ENCODE assay signal across 16 cellular contexts in the genomic region with DNA sequence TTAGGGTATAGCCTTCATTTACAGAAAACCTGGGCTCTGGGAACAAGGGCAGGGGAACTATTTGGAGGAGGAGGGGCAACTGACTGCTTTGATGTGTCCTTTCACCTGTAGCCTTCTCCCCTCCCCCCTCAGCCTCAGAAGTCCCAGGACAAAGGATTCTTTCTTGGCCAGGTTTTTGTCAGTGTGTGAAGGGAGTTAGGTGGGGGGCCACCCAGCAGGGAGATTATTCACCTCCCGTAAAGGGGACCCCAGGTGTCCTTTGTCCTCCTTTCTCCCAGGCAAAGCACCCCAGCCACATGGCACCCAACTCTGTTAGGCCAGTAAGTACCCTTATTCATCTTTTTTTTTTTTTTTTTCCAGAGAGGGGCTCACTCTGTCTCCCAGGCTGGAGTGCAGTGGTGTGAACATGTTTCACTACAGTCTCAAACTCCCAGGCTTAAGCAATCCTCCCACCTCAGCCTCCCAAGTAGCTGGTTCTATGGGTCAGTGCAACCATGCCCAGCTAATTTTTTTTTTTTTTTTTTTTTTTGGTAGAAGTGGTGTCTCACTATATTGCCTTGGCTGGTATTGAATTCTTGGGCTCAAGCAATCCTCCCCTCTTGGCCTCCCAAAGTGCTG. TPM values are rescaled to one million over a fixed set of nuclear protein-coding genes. Genes with fewer than 3 reads are reported as not detected.
DNase-seq lines count a peak whose midpoint lies in the region; ATAC-seq and TF ChIP-seq lines count a peak whose summit lies in the region.
"Had no signal": no experiment of that assay in that cellular context is flagged by ENCODE, and none has a peak within 500 bp of the region (broad histone marks: within the 10 kb centered on the region; RNA-seq: fewer than 3 reads in every experiment).

No MANE protein-coding gene starts in this region.

- H3K9me3 Mint-ChIP-seq in GM23338: no peaks in the 10 kb centered on the region
- no peaks in the 10 kb centered on the region for H3K9me3 Mint-ChIP-seq in progenitor cell of endocrine pancreas (ENCODE audit: low read depth)
- H3K9me3 Mint-ChIP-seq: activated T-helper 1 cell treated with anti-CD3 and anti-CD28 coated beads, Interleukin-12 subunit alpha, Interleukin-12 subunit beta, Interleukin-2, Interleukin-4 antibody, amounts not matched to agents 30 ng/mL and 10 ng/mL and 1 ng/mL, durations not matched to agents 14 hours and 24 hours and 36 hours had no signal

- BruUV-seq in PC-9 (replicated peaks; lab: Mats Ljungman, UMichigan): no TSS peak

- DNase-seq in GM23338 (ENCODE audit: low spot score) (peak; percentile 88), PC-9 (no peak), iPS-NIHi7 (ENCODE audit: extremely low spot score) (peak; percentile 69), progenitor cell of endocrine pancreas (ENCODE audit: low spot score, unreplicated experiment) (no peak), nucleus accumbens (lab: John Stamatoyannopoulos, UW) (no peak), RWPE1 (ENCODE audit: low spot score) (no peak)
- DNase-seq in activated T-cell treated with anti-CD3 and anti-CD28 coated beads, Interleukin-2, amount 50 U/mL, for 48 hours: no peak
- DNase-seq: NCI-H2171 had no signal

- H3K27ac ChIP-seq in GM23338 (ENCODE audit: low read depth) (peak overlapping the region; percentile 95; the same call in 1 of the 2 replicates), PC-9 (no peak overlapping the region), RWPE1 (no peak overlapping the region)
- H3K27ac ChIP-seq: colonic mucosa, SJCRH30 had no signal

- POLR2A ChIA-PET in PC-9 (lab: Charles Lee; ENCODE audit: unreplicated experiment) (interaction anchor here (0.6 to 1.1 kb wide), 3 partner anchors 13 to 24 kb away, joined by 3 to 43 read pairs (median 9); a partner anchor contains a TSS), RWPE1 (lab: Yijun Ruan, JAX; ENCODE audit: low non-redundant PET) (no interaction called here)

- H3K36me3 Mint-ChIP-seq in GM23338 (ENCODE audit: low read depth): no peaks in the 10 kb centered on the region
- no peaks in the 10 kb centered on the region for H3K36me3 Mint-ChIP-seq in progenitor cell of endocrine pancreas (ENCODE audit: insufficient read depth)

- H3K79me2 ChIP-seq in GM23338 (replicated peaks; ENCODE audit: insufficient read depth) (no peaks in the 10 kb centered on the region), PC-9 (ENCODE audit: low read depth) (no peaks in the 10 kb centered on the region)

- ATAC-seq in GM23338 (peak; percentile 65), HG03196 (IDR thresholded peaks at IDR 0.05; ENCODE audit: unreplicated experiment) (no peak)

- H3K4me2 ChIP-seq in GM23338 (peak overlapping the region; percentile 99), PC-9 (peak overlapping the region; percentile 81)

- H3K4me1 Mint-ChIP-seq in GM23338 (peaks cover 50% of the 10 kb centered on the region), progenitor cell of endocrine pancreas (ENCODE audit: low read depth) (peaks cover 50% of the 10 kb centered on the region)

- H3K9me3 ChIP-seq in PC-9 (ENCODE audit: insufficient read depth, low read depth): no peaks in the 10 kb centered on the region
- H3K9me3 ChIP-seq: colonic mucosa, heart right ventricle, SJCRH30 had no signal

- no peak for TF ChIP-seq CTCF in GM23338 (conservative IDR thresholded peaks at IDR 0.05; ENCODE audit: low read depth in 2 of 2)
- TF ChIP-seq CTCF in PC-9 (conservative IDR thresholded peaks at IDR 0.05): no peak
- TF ChIP-seq CTCF in progenitor cell of endocrine pancreas (IDR thresholded peaks at IDR 0.05; ENCODE audit: unreplicated experiment): no peak
- TF ChIP-seq CTCF in RWPE1 (conservative IDR thresholded peaks at IDR 0.05; ENCODE audit: low read depth): no peak

- H3K27me3 Mint-ChIP-seq in GM23338 (ENCODE audit: insufficient read depth, low read depth, poor library complexity) (peaks cover 12% of the 10 kb centered on the region), progenitor cell of endocrine pancreas (no peaks in the 10 kb centered on the region)

- H3K36me3 ChIP-seq in GM23338 (ENCODE audit: insufficient read depth) (no peaks in the 10 kb centered on the region), PC-9 (ENCODE audit: low read depth) (no peaks in the 10 kb centered on the region)
- H3K36me3 ChIP-seq: colonic mucosa, heart right ventricle, SJCRH30 had no signal

- H3F3A ChIP-seq in GM23338 (replicated peaks; ENCODE audit: low read depth) (peaks cover 12% of the 10 kb centered on the region), PC-9 (ENCODE audit: insufficient read depth, low read depth) (peaks cover 30% of the 10 kb centered on the region)

- peak overlapping the region; percentile 70 for H3K4me3 Mint-ChIP-seq in GM23338
- H3K4me3 Mint-ChIP-seq in progenitor cell of endocrine pancreas (ENCODE audit: low read depth): peak overlapping the region; percentile 80

- peak overlapping the region; percentile 96 for H2AFZ ChIP-seq in GM23338
- no peak overlapping the region; the same call in 1 of the 2 replicates for H2AFZ ChIP-seq in PC-9

- H3K27me3 ChIP-seq in GM23338 (ENCODE audit: insufficient read depth): peaks cover 15% of the 10 kb centered on the region
- no peaks in the 10 kb centered on the region for H3K27me3 ChIP-seq in PC-9 (ENCODE audit: insufficient read depth, low read depth)

- peak overlapping the region; percentile 85 for H3K27ac Mint-ChIP-seq in GM23338
- H3K27ac Mint-ChIP-seq in progenitor cell of endocrine pancreas: peak overlapping the region; percentile 97
- H3K27ac Mint-ChIP-seq: activated T-helper 1 cell treated with anti-CD3 and anti-CD28 coated beads, Interleukin-12 subunit alpha, Interleukin-12 subunit beta, Interleukin-2, Interleukin-4 antibody, amounts not matched to agents 30 ng/mL and 10 ng/mL and 1 ng/mL, durations not matched to agents 14 hours and 24 hours and 36 hours had no signal

- H3K4me1 ChIP-seq in GM23338 (ENCODE audit: insufficient read depth): peaks cover 48% of the 10 kb centered on the region
- H3K4me1 ChIP-seq in PC-9 (replicated peaks; ENCODE audit: insufficient read depth): peaks cover 47% of the 10 kb centered on the region
- H3K4me1 ChIP-seq: colonic mucosa had no signal

- intact Hi-C loops in PC-9 (cut with micrococcal nuclease; ENCODE audit: unreplicated experiment): no loop called here

- peak overlapping the region; percentile 71 for H3K4me3 ChIP-seq in GM23338
- peak overlapping the region; percentile 46; the same call in 1 of the 2 replicates for H3K4me3 ChIP-seq in PC-9
- H3K4me3 ChIP-seq: GM12878, lung, SJCRH30 had no signal

- H4K20me1 ChIP-seq in GM23338 (replicated peaks; ENCODE audit: insufficient read depth): no peaks in the 10 kb centered on the region
- H4K20me1 ChIP-seq in PC-9 (ENCODE audit: insufficient read depth): no peaks in the 10 kb centered on the region

- H3K9me2 ChIP-seq in GM23338 (ENCODE audit: insufficient read depth) (no peaks in the 10 kb centered on the region), PC-9 (ENCODE audit: insufficient read depth) (no peaks in the 10 kb centered on the region)

- CTCF ChIA-PET in PC-9 (lab: Charles Lee) (interaction anchor here (0.6 to 2.3 kb wide), 5 partner anchors 20 to 1423 kb away, joined by 3 to 16 read pairs (median 6); a partner anchor contains a TSS), RWPE1 (lab: Yijun Ruan, JAX) (interaction anchor here (0.6 kb wide), 2 partner anchors 11 to 66 kb away, joined by 5 to 10 read pairs; no protein-coding TSS in a partner anchor)

TF ChIP-seq in GM23338, 12 proteins besides CTCF, POLR2A, EP300 and RAD21 (continues in another document):
- no peak for TF ChIP-seq EZH2phosphoT487 (IDR thresholded peaks at IDR 0.05; ENCODE audit: unreplicated experiment)
- no peak for TF ChIP-seq POLR2AphosphoS5 (IDR thresholded peaks at IDR 0.05; ENCODE audit: low read depth)
- TF ChIP-seq JUNB (IDR thresholded peaks at IDR 0.05; ENCODE audit: unreplicated experiment): no peak
- TF ChIP-seq STAT1 (IDR thresholded peaks at IDR 0.05; ENCODE audit: unreplicated experiment): no peak
- TF ChIP-seq CREB1 (CRISPR knock-in tag; IDR thresholded peaks at IDR 0.05; ENCODE audit: low read depth): no peak
- TF ChIP-seq, protein P1, sequence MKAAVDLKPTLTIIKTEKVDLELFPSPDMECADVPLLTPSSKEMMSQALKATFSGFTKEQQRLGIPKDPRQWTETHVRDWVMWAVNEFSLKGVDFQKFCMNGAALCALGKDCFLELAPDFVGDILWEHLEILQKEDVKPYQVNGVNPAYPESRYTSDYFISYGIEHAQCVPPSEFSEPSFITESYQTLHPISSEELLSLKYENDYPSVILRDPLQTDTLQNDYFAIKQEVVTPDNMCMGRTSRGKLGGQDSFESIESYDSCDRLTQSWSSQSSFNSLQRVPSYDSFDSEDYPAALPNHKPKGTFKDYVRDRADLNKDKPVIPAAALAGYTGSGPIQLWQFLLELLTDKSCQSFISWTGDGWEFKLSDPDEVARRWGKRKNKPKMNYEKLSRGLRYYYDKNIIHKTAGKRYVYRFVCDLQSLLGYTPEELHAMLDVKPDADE (IDR thresholded peaks at IDR 0.05): no peak
- TF ChIP-seq NANOG (IDR thresholded peaks at IDR 0.05; ENCODE audit: borderline replicate concordance): no peak; the same call in 1 of the 2 replicates

RNA-seq across cellular contexts. Expression of a gene that starts 0.7 kb away (rescaled TPM):
- total RNA-seq in GM23338 (2014; rRNA removed; shearing (Covaris generic)): 0.27 and 1.3 TPM in 2 replicates
- polyA plus RNA-seq in GM23338 (2016; fragmentation: Nextera tagmentation; extraction: Ambion mirVana): 1.8 and 3.0 TPM in 2 replicates
- total RNA-seq in PC-9 (2021) (1.5 and 1.7 TPM in 2 replicates), progenitor cell of endocrine pancreas (17.2 and 17.9 TPM in 2 replicates)
- total RNA-seq: activated T-helper 1 cell treated with anti-CD3 and anti-CD28 coated beads, Interleukin-12 subunit alpha, Interleukin-12 subunit beta, Interleukin-2, Interleukin-4 antibody, amounts not matched to agents 30 ng/mL and 10 ng/mL and 1 ng/mL, durations not matched to agents 14 hours and 24 hours and 36 hours; esophagus mucosa; SJCRH30 had no signal

RNA-seq across cellular contexts. Expression of a gene that starts 21.0 kb away (rescaled TPM):
- total RNA-seq in GM23338 (2014; rRNA removed; shearing (Covaris generic)): 1,104 and 1,281 TPM in 2 replicates
- polyA plus RNA-seq in GM23338 (2016; fragmentation: Nextera tagmentation; extraction: Ambion mirVana): 2,363 and 2,576 TPM in 2 replicates
- 1,116 and 1,137 TPM in 2 replicates for total RNA-seq in PC-9 (2021)
- 2,514 and 2,551 TPM in 2 replicates for total RNA-seq in progenitor cell of endocrine pancreas

RNA-seq across cellular contexts. Expression of a gene that starts 21.6 kb away (rescaled TPM):
- 193 and 212 TPM in 2 replicates for total RNA-seq in GM23338 (2014; rRNA removed; shearing (Covaris generic))
- 152 and 175 TPM in 2 replicates for polyA plus RNA-seq in GM23338 (2016; fragmentation: Nextera tagmentation; extraction: Ambion mirVana)
- total RNA-seq in PC-9 (2021) (108 and 154 TPM in 2 replicates), progenitor cell of endocrine pancreas (261 and 271 TPM in 2 replicates)

RNA-seq across cellular contexts. Expression of a gene that starts 23.4 kb away (rescaled TPM):
- total RNA-seq in GM23338 (2014; rRNA removed; shearing (Covaris generic)): 72.5 and 91.2 TPM in 2 replicates
- 72.7 and 79.9 TPM in 2 replicates for polyA plus RNA-seq in GM23338 (2016; fragmentation: Nextera tagmentation; extraction: Ambion mirVana)
- total RNA-seq in PC-9 (2021) (232 and 265 TPM in 2 replicates), progenitor cell of endocrine pancreas (165 and 173 TPM in 2 replicates)

Comparison
In these comparisons a context has a peak if more than half of its experiments do, and no peak if none do; other contexts are left out.
1. DNase-seq: peak in GM23338 (single experiment) and iPS-NIHi7 (single experiment); none in PC-9 (0 of 2), progenitor cell of endocrine pancreas (single experiment), nucleus accumbens (0 of 56), RWPE1 (single experiment) and activated T-cell treated with anti-CD3 and anti-CD28 coated beads, Interleukin-2, amount 50 U/mL, for 48 hours (0 of 2).